Comparison of ENCODE assay signal across 9 cellular contexts in the genomic region with DNA sequence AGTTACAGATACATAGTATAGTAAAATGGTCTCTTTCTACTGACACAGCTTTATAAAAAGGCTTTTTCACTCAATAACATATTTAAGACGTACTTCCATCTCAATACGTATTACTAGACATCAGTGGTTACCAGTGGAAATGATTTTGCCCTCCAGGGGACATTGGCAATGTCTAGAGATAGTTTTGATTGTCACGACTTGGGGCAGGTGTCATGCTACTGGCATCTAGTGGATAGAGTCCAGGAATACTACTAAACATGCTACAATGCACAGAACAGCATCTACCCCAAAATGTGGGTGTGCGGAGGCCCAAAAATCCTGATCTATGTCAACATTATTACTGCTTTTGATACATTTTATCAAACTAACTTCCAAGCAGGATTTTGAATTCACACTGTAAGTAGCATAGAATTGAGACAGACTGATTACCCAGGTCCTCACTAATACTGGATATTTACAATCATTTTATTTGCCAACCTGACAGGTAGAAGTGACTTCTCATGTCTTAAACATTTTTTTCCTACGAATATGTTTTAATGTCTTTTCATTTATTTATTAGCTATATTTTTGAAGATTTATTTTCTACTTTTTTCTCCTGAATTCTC. TPM values are rescaled to one million over a fixed set of nuclear protein-coding genes. Genes with fewer than 3 reads are reported as not detected.
DNase-seq lines count a peak whose midpoint lies in the region; ATAC-seq and TF ChIP-seq lines count a peak whose summit lies in the region.
"Had no signal": no experiment of that assay in that cellular context is flagged by ENCODE, and none has a peak within 500 bp of the region (broad histone marks: within the 10 kb centered on the region; RNA-seq: fewer than 3 reads in every experiment).

No MANE protein-coding gene starts in this region.

- no peak overlapping the region for H3K4me3 Mint-ChIP-seq in chondrocyte (ENCODE audit: unreplicated experiment)

- ATAC-seq in GM21529 (IDR thresholded peaks at IDR 0.05; ENCODE audit: unreplicated experiment) (no peak), HG03521 (IDR thresholded peaks at IDR 0.05; ENCODE audit: unreplicated experiment) (no peak)

- no peaks in the 10 kb centered on the region for H3K4me1 ChIP-seq in smooth muscle cell (ENCODE audit: low read depth)
- H3K4me1 ChIP-seq: BLaER1 treated with 17β-estradiol and CSF1 and Interleukin-3, amounts not matched to agents 10 nM and 100 nM had no signal

- 80% methylated on average over 5 of the region's 5 CpGs for WGBS in smooth muscle cell (ENCODE audit: low lambda C conversion rate)

- no peak overlapping the region for H3K27ac ChIP-seq in smooth muscle cell (ENCODE audit: low read depth)
- H3K27ac ChIP-seq: BLaER1 treated with 17β-estradiol and CSF1 and Interleukin-3, amounts not matched to agents 10 nM and 100 nM had no signal

- H3K9me3 Mint-ChIP-seq in chondrocyte (ENCODE audit: low read depth) = peaks cover 6% of the 10 kb centered on the region

- no peak overlapping the region for H3K9ac ChIP-seq in smooth muscle cell (ENCODE audit: low read depth)
- H3K9ac ChIP-seq: BLaER1 treated with 17β-estradiol and CSF1 and Interleukin-3, amounts not matched to agents 10 nM and 100 nM had no signal

- no peaks in the 10 kb centered on the region for H4K20me1 ChIP-seq in smooth muscle cell (ENCODE audit: low read depth)

- H3K79me2 ChIP-seq in smooth muscle cell (ENCODE audit: low read depth) = no peaks in the 10 kb centered on the region

- peak; percentile 84 for TF ChIP-seq CTCF in chondrocyte (IDR thresholded peaks at IDR 0.05)
- peak; percentile 29 for TF ChIP-seq CTCF in smooth muscle cell (IDR thresholded peaks at IDR 0.05; ENCODE audit: borderline replicate concordance, insufficient read depth, poor library complexity, severe bottlenecking)

- no peaks in the 10 kb centered on the region for H3K27me3 ChIP-seq in smooth muscle cell (ENCODE audit: low read depth)
- H3K27me3 ChIP-seq: BLaER1 treated with 17β-estradiol and CSF1 and Interleukin-3, amounts not matched to agents 10 nM and 100 nM had no signal

- no peak overlapping the region for H2AFZ ChIP-seq in smooth muscle cell (ENCODE audit: low read depth)

- DNase-seq in NCI-H748 (lab: John Stamatoyannopoulos, UW; ENCODE audit: unreplicated experiment) (peak; percentile 18), NCI-H748 treated with DMSO at 0.1 percent for 48 hours (lab: John Stamatoyannopoulos, UW) (no peak), NCI-H2171 (lab: John Stamatoyannopoulos, UW) (peak; percentile 24), chondrocyte (ENCODE audit: low spot score) (no peak), smooth muscle cell (lab: John Stamatoyannopoulos, UW; ENCODE audit: unreplicated experiment) (no peak)
- DNase-seq in stimulated activated CD4-positive, alpha-beta T cell treated with anti-CD3 and anti-CD28 coated beads, Interleukin-4, amount 100 ng/mL, for 1 hour = no peak

- no peaks in the 10 kb centered on the region for H3F3A ChIP-seq in smooth muscle cell (ENCODE audit: low read depth)

- no peak overlapping the region for H3K4me3 ChIP-seq in smooth muscle cell
- H3K4me3 ChIP-seq: BLaER1 treated with 17β-estradiol and CSF1 and Interleukin-3, amounts not matched to agents 10 nM and 100 nM had no signal

- H3K4me1 Mint-ChIP-seq in chondrocyte (ENCODE audit: low read depth) = peaks cover 22% of the 10 kb centered on the region

- H3K9me3 ChIP-seq in smooth muscle cell (replicated peaks; ENCODE audit: low read depth) = no peaks in the 10 kb centered on the region
- H3K9me3 ChIP-seq: BLaER1 treated with 17β-estradiol and CSF1 and Interleukin-3, amounts not matched to agents 10 nM and 100 nM had no signal

- H3K4me2 ChIP-seq in smooth muscle cell = no peak overlapping the region
- H3K4me2 ChIP-seq: BLaER1 treated with 17β-estradiol and CSF1 and Interleukin-3, amounts not matched to agents 10 nM and 100 nM had no signal

- peaks cover 4% of the 10 kb centered on the region for H3K36me3 Mint-ChIP-seq in chondrocyte (ENCODE audit: low read depth)

- H3K27ac Mint-ChIP-seq in chondrocyte (ENCODE audit: unreplicated experiment) = peak overlapping the region; percentile 52

- no peaks in the 10 kb centered on the region for H3K36me3 ChIP-seq in smooth muscle cell (ENCODE audit: low read depth)

- no peaks in the 10 kb centered on the region for H3K27me3 Mint-ChIP-seq in chondrocyte (ENCODE audit: low read depth)

RNA-seq across cellular contexts. Expression of a gene that starts 53.8 kb away (rescaled TPM):
- total RNA-seq in chondrocyte (3.4 to 20.6 TPM (median 3.7 TPM) in 3 replicates), smooth muscle cell (43.6 and 55.1 TPM in 2 replicates)
- polyA plus RNA-seq in smooth muscle cell = 15.4 and 18.3 TPM in 2 replicates

Comparison
In these comparisons a context has a peak if more than half of its experiments do, and no peak if none do; other contexts are left out.
1. DNase-seq: peak in NCI-H748 (single experiment) and NCI-H2171 (single experiment); none in NCI-H748 treated with DMSO at 0.1 percent for 48 hours (single experiment), chondrocyte (single experiment), smooth muscle cell (single experiment) and stimulated activated CD4-positive, alpha-beta T cell treated with anti-CD3 and anti-CD28 coated beads, Interleukin-4, amount 100 ng/mL, for 1 hour (single experiment).